22 cellular contexts compared by ENCODE assay signal in the genomic region with DNA sequence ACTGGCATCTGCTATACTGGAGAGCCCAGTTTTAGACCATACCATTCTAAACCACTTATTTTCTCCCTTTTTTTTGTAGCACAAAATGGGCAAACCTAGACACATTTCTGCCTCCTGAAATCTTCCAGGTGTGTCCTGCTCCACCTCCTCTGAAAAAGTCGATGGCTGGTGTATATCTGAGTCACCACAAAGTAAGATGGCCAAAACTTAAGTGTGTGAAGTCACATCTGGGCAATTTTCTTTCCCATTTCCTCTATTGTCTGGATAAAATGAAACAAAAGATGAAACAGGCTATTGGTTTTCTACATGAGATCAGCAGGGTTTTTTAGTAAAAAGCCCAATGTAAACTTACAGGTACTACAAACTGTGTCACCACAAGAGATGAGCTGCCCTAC.
DNase-seq lines count a peak whose midpoint lies in the region; ATAC-seq, FAIRE-seq and TF ChIP-seq lines count a peak whose summit lies in the region.
"Had no signal": no experiment of that assay in that cellular context is flagged by ENCODE, and none has a peak within 500 bp of the region (broad histone marks: within the 10 kb centered on the region; RNA-seq: fewer than 3 reads in every experiment).

No MANE protein-coding gene starts in this region.

- H3K27ac ChIP-seq in keratinocyte (ENCODE audit: control insufficient read depth, insufficient read depth, low read length), result no peak overlapping the region
- H3K27ac ChIP-seq: body of pancreas, left ventricle myocardium inferior, PC-9, sigmoid colon, tibial nerve had no signal

- H3K9me3 Mint-ChIP-seq in activated CD8-positive, alpha-beta memory T cell treated with anti-CD3 and anti-CD28 coated beads, Interleukin-2, amount 10 ng/mL, durations not matched to agents 7 days and 5 days (ENCODE audit: low read depth), result no peaks in the 10 kb centered on the region
- H3K9me3 Mint-ChIP-seq in activated CD4-positive, alpha-beta memory T cell treated with anti-CD3 and anti-CD28 coated beads, Interleukin-2, amount 10 ng/mL, durations not matched to agents 7 days and 5 days, result no peaks in the 10 kb centered on the region

- no peaks in the 10 kb centered on the region for H3K36me3 ChIP-seq in keratinocyte (ENCODE audit: control insufficient read depth in 2 of 2, extremely low read depth in 1 of 2, insufficient read depth in 2 of 2, low read length in 2 of 2)
- H3K36me3 ChIP-seq: left ventricle myocardium inferior, sigmoid colon, tibial nerve had no signal

- no peak overlapping the region for H2AFZ ChIP-seq in keratinocyte (ENCODE audit: control insufficient read depth, low read length)
- H2AFZ ChIP-seq: PC-9 had no signal

- no peak overlapping the region for H3K4me3 Mint-ChIP-seq in activated CD8-positive, alpha-beta memory T cell treated with anti-CD3 and anti-CD28 coated beads, Interleukin-2, amount 10 ng/mL, durations not matched to agents 7 days and 5 days
- no peak overlapping the region for H3K4me3 Mint-ChIP-seq in activated CD4-positive, alpha-beta memory T cell treated with anti-CD3 and anti-CD28 coated beads, Interleukin-2, amount 10 ng/mL, durations not matched to agents 7 days and 5 days
- H3K4me3 Mint-ChIP-seq: CD14-positive monocyte had no signal

- peaks cover 93% of the 10 kb centered on the region for H3K4me1 Mint-ChIP-seq in activated CD8-positive, alpha-beta memory T cell treated with anti-CD3 and anti-CD28 coated beads, Interleukin-2, amount 10 ng/mL, durations not matched to agents 7 days and 5 days
- H3K4me1 Mint-ChIP-seq in activated CD4-positive, alpha-beta memory T cell treated with anti-CD3 and anti-CD28 coated beads, Interleukin-2, amount 10 ng/mL, durations not matched to agents 7 days and 5 days, result peaks cover 94% of the 10 kb centered on the region

- H3K36me3 Mint-ChIP-seq in activated CD8-positive, alpha-beta memory T cell treated with anti-CD3 and anti-CD28 coated beads, Interleukin-2, amount 10 ng/mL, durations not matched to agents 7 days and 5 days, result peaks cover 60% of the 10 kb centered on the region
- peaks cover 71% of the 10 kb centered on the region for H3K36me3 Mint-ChIP-seq in activated CD4-positive, alpha-beta memory T cell treated with anti-CD3 and anti-CD28 coated beads, Interleukin-2, amount 10 ng/mL, durations not matched to agents 7 days and 5 days (ENCODE audit: low read depth)
- H3K36me3 Mint-ChIP-seq: CD14-positive monocyte had no signal

- no peak for ATAC-seq in activated CD8-positive, alpha-beta memory T cell treated with anti-CD3 and anti-CD28 coated beads, Interleukin-2, amount 10 ng/mL, durations not matched to agents 7 days and 5 days
- ATAC-seq in GM21717 (IDR thresholded peaks at IDR 0.05; ENCODE audit: unreplicated experiment), result peak; percentile 37
- ATAC-seq: body of pancreas had no signal

- peak; percentile 74 for FAIRE-seq in keratinocyte (lab: Jason Lieb, UNC)
- FAIRE-seq: H1 had no signal

- CTCF ChIA-PET in activated CD8-positive, alpha-beta memory T cell treated with anti-CD3 and anti-CD28 coated beads, Interleukin-2, amount 10 ng/mL, durations not matched to agents 7 days and 5 days (lab: Charles Lee), result interaction anchor here (1.7 to 1.8 kb wide), 2 partner anchors 13 to 65 kb away, joined by 6 to 7 read pairs; partner anchors contain the start of gene OSBPL3
- CTCF ChIA-PET in activated CD4-positive, alpha-beta memory T cell treated with anti-CD3 and anti-CD28 coated beads, Interleukin-2, amount 10 ng/mL, durations not matched to agents 7 days and 5 days (lab: Charles Lee), result interaction anchor here (1.3 kb wide), 1 partner anchor 65 kb away, joined by 4 read pairs; the partner anchor contains the start of gene OSBPL3

- dilution Hi-C loops in keratinocyte (cut with MboI; ENCODE audit: extremely low pct_ligation_motif_present, low sequenced_read_pairs), result no loop called here

- no peaks in the 10 kb centered on the region for H3K9me1 ChIP-seq in keratinocyte (ENCODE audit: control insufficient read depth, extremely low read depth, insufficient read depth, low read length)

- H3K27me3 Mint-ChIP-seq in activated CD8-positive, alpha-beta memory T cell treated with anti-CD3 and anti-CD28 coated beads, Interleukin-2, amount 10 ng/mL, durations not matched to agents 7 days and 5 days, result no peaks in the 10 kb centered on the region
- H3K27me3 Mint-ChIP-seq in activated CD4-positive, alpha-beta memory T cell treated with anti-CD3 and anti-CD28 coated beads, Interleukin-2, amount 10 ng/mL, durations not matched to agents 7 days and 5 days, result no peaks in the 10 kb centered on the region

- peaks cover 31% of the 10 kb centered on the region for H3K4me1 ChIP-seq in keratinocyte (ENCODE audit: control insufficient read depth, extremely low read depth, insufficient read depth, low read length)
- H3K4me1 ChIP-seq: sigmoid colon, tibial nerve had no signal

- H4K20me1 ChIP-seq in keratinocyte (ENCODE audit: control insufficient read depth, extremely low read depth, insufficient read depth, low read length), result no peaks in the 10 kb centered on the region

- H3K9ac ChIP-seq in keratinocyte (ENCODE audit: control insufficient read depth, extremely low read depth, insufficient read depth, low read length), result no peak overlapping the region

- no peak for DNase-seq in activated CD8-positive, alpha-beta memory T cell treated with anti-CD3 and anti-CD28 coated beads, Interleukin-2, amount 10 ng/mL, durations not matched to agents 7 days and 5 days
- no peak for DNase-seq in activated CD8-positive, alpha-beta memory T cell treated with anti-CD3 and anti-CD28 coated beads, Interleukin-2, amount 50 U/mL, for 4 hours
- DNase-seq in activated CD4-positive, alpha-beta memory T cell treated with anti-CD3 and anti-CD28 coated beads, Interleukin-2, amount 10 ng/mL, durations not matched to agents 7 days and 5 days, result no peak
- no peak for DNase-seq in keratinocyte (ENCODE audit: low read depth, low spot score)
- DNase-seq in activated effector memory CD4-positive, alpha-beta T cell treated with anti-CD3 and anti-CD28 coated beads, Interleukin-2, amount 50 U/mL, for 16 hours, result no peak
- DNase-seq in UCSD-AML1 (lab: John Stamatoyannopoulos, UW; ENCODE audit: unreplicated experiment), result no peak
- no peak for DNase-seq in islet precursor cell
- DNase-seq: body of pancreas, GDM1, left ventricle myocardium inferior, midbrain, MV-4-11, NCI-H1930, NCI-H345, NCI-H82, PC-9, posterior cingulate gyrus, sigmoid colon had no signal

- H3K4me3 ChIP-seq in keratinocyte (ENCODE audit: control insufficient read depth in 2 of 3, extremely low read depth in 1 of 3, insufficient read depth in 2 of 3, low read depth in 1 of 3, low read length in 3 of 3), result no peak overlapping the region
- H3K4me3 ChIP-seq: body of pancreas, left ventricle myocardium inferior, PC-9, sigmoid colon, tibial nerve had no signal

- no peaks in the 10 kb centered on the region for H3K9me3 ChIP-seq in keratinocyte (ENCODE audit: control insufficient read depth, low read depth, low read length)
- H3K9me3 ChIP-seq: body of pancreas, left ventricle myocardium inferior, sigmoid colon, tibial nerve had no signal

- TF ChIP-seq CTCF in keratinocyte (optimal IDR thresholded peaks at IDR 0.05 in 1 of 3, IDR thresholded peaks at IDR 0.05 in 1 of 3, conservative IDR thresholded peaks at IDR 0.05 in 1 of 3; ENCODE audit: extremely low read depth in 1 of 3, insufficient read depth in 2 of 3, low read length in 3 of 3), result no peak

- peak overlapping the region; percentile 68 for H3K27ac Mint-ChIP-seq in activated CD8-positive, alpha-beta memory T cell treated with anti-CD3 and anti-CD28 coated beads, Interleukin-2, amount 10 ng/mL, durations not matched to agents 7 days and 5 days
- peak overlapping the region; percentile 21 for H3K27ac Mint-ChIP-seq in activated CD4-positive, alpha-beta memory T cell treated with anti-CD3 and anti-CD28 coated beads, Interleukin-2, amount 10 ng/mL, durations not matched to agents 7 days and 5 days
- H3K27ac Mint-ChIP-seq: CD14-positive monocyte had no signal

- peaks cover 90% of the 10 kb centered on the region for H3K79me2 ChIP-seq in keratinocyte (ENCODE audit: control insufficient read depth, insufficient read depth, low read length)

- POLR2A ChIA-PET in activated CD4-positive, alpha-beta memory T cell treated with anti-CD3 and anti-CD28 coated beads, Interleukin-2, amount 10 ng/mL, durations not matched to agents 7 days and 5 days (lab: Charles Lee), result interaction anchor here (1.1 to 10.1 kb wide), 3 partner anchors 9 to 65 kb away, joined by 4 to 191 read pairs (median 6); partner anchors contain the start of gene OSBPL3

- H3K4me2 ChIP-seq in keratinocyte (ENCODE audit: control insufficient read depth, extremely low read depth, insufficient read depth, low read depth, low read length), result no peak overlapping the region
- H3K4me2 ChIP-seq: PC-9 had no signal

- H3K27me3 ChIP-seq in keratinocyte (ENCODE audit: control insufficient read depth, extremely low read depth, insufficient read depth, low read length), result no peaks in the 10 kb centered on the region
- H3K27me3 ChIP-seq: body of pancreas, sigmoid colon, tibial nerve had no signal
